In genomic region chr6:128696651-128697391, GRCh38 we compare ENCODE assay signal across 1 cellular context.
TF ChIP-seq lines count a peak whose summit lies in the region.

No MANE protein-coding gene starts in this region.

TF ChIP-seq in IMR-90, 13 proteins besides CTCF, POLR2A, EP300 and RAD21:
- TF ChIP-seq MAFK (IDR thresholded peaks at IDR 0.05; ENCODE audit: low read depth, low read length) (0 out of 2 replicates have a peak, but pooled peaks have one; percentile 13), BHLHE40 (IDR thresholded peaks at IDR 0.05; ENCODE audit: low read depth, low read length) (peak; percentile 33; the same call in 1 of the 2 replicates), NFE2L2 (IDR thresholded peaks at IDR 0.05; ENCODE audit: low read depth, low read length) (peak; percentile 47; the same call in 1 of the 2 replicates), FOS (IDR thresholded peaks at IDR 0.05; ENCODE audit: low read depth, low read length) (peak; percentile 94), USF2 (IDR thresholded peaks at IDR 0.05; ENCODE audit: low read depth, low read length) (no peak)
